ENCODE assay signal across 1 cellular context in the genomic region with DNA sequence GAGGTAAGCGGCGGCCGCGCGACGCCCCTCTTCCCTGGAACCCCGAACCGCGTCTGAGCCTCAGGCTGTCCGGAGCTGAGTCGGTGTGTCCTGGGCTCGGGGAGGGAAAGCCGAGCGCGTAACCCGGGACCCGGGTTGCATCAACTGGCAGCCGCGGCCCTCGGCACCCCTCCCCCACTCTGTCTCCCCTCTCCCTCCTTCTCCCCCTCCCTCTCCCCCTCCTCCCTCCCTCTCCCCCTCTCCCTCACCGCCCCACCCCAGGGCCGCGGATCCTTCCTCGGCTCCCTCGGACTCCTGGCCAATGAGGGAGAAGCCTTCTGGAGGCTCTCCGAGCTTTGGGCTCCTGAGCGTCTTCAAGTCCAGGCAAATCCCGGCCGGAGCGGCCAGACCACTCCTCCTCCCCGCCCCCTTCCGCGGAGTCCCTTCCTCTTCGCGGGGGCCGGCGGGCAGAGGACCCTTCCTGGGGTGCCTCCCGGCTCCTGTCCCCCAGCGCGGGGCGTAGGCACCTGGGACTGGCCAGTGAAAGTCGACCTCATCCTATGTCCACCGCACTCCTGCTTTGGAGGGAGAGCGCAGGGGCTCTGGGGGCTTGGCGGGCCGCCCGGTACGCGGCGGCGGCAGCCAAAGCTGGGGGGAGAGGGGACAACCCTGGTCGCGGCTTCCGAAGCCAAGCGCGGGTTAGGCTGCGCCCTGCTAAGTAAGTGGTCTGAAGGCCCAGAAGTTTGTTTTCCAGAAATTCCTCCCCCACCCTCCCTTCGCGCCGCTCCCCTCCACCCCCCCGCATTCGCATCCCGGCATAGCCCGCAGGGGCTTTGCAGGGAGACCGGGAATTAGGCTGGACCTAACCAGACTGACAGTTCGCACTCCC.
TF ChIP-seq lines count a peak whose summit lies in the region.

No MANE protein-coding gene starts in this region.

TF ChIP-seq in K562, 482 proteins besides CTCF, POLR2A, EP300 and RAD21 (continued from another document and continues in another):
- no peak for TF ChIP-seq CREB3L1 (IDR thresholded peaks at IDR 0.05; ENCODE audit: borderline replicate concordance, low read depth)
- no peak for TF ChIP-seq ZNF644 (tag; IDR thresholded peaks at IDR 0.05; ENCODE audit: low read depth)
- TF ChIP-seq ZNF79 (CRISPR knock-in tag; IDR thresholded peaks at IDR 0.05; ENCODE audit: low read depth) = no peak
- TF ChIP-seq OTX1 (CRISPR knock-in tag; IDR thresholded peaks at IDR 0.05) = no peak
- 0 out of 2 replicates have a peak, but pooled peaks have one; percentile 19 for TF ChIP-seq ATF3 (IDR thresholded peaks at IDR 0.05)
- no peak for TF ChIP-seq ATF3 (CRISPR knock-in tag; conservative IDR thresholded peaks at IDR 0.05)
- no peak for TF ChIP-seq ZNF280B (CRISPR knock-in tag; IDR thresholded peaks at IDR 0.05)
- TF ChIP-seq ZBTB12 (CRISPR knock-in tag; IDR thresholded peaks at IDR 0.05) = no peak
- TF ChIP-seq TRIM25 (IDR thresholded peaks at IDR 0.05; ENCODE audit: borderline replicate concordance) = no peak
- TF ChIP-seq CEBPZ (IDR thresholded peaks at IDR 0.05; ENCODE audit: borderline replicate concordance, low read depth, low read length) = no peak
- TF ChIP-seq FOXO4 (CRISPR knock-in tag; IDR thresholded peaks at IDR 0.05) = peak; percentile 62; the same call in 1 of the 2 replicates
- TF ChIP-seq POLR2AphosphoS2 (IDR thresholded peaks at IDR 0.05; ENCODE audit: low read length) = no peak
- TF ChIP-seq FOXJ3 (CRISPR knock-in tag; IDR thresholded peaks at IDR 0.05) = no peak
- TF ChIP-seq, protein P1, sequence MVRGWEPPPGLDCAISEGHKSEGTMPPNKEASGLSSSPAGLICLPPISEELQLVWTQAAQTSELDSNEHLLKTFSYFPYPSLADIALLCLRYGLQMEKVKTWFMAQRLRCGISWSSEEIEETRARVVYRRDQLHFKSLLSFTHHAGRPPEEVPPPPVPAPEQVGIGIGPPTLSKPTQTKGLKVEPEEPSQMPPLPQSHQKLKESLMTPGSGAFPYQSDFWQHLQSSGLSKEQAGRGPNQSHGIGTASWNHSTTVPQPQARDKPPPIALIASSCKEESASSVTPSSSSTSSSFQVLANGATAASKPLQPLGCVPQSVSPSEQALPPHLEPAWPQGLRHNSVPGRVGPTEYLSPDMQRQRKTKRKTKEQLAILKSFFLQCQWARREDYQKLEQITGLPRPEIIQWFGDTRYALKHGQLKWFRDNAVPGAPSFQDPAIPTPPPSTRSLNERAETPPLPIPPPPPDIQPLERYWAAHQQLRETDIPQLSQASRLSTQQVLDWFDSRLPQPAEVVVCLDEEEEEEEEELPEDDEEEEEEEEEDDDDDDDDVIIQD (CRISPR knock-in tag; IDR thresholded peaks at IDR 0.05) = no peak
- TF ChIP-seq E2F3 (CRISPR knock-in tag; IDR thresholded peaks at IDR 0.05) = no peak
- no peak for TF ChIP-seq POU5F1 (IDR thresholded peaks at IDR 0.05; ENCODE audit: borderline replicate concordance, low read depth, low read length, partially characterized antibody)
- TF ChIP-seq ZNF274 (IDR thresholded peaks at IDR 0.05; ENCODE audit: borderline replicate concordance, low read depth, low read length) = no peak
- peak; percentile 76 for TF ChIP-seq CEBPG (CRISPR knock-in tag; IDR thresholded peaks at IDR 0.05)
- TF ChIP-seq CEBPG (tag; conservative IDR thresholded peaks at IDR 0.05 in 1 of 2, IDR thresholded peaks at IDR 0.05 in 1 of 2) = peak in 1 of 2 experiments; percentile 61; a peak in 2 of 4 replicates
- TF ChIP-seq CBX1 (IDR thresholded peaks at IDR 0.05; ENCODE audit: low read depth) = no peak
- peak; percentile 99 for TF ChIP-seq PCBP1 (IDR thresholded peaks at IDR 0.05; ENCODE audit: low read depth, low read length, poor library complexity, severe bottlenecking)
- no peak for TF ChIP-seq CREB3 (tag; conservative IDR thresholded peaks at IDR 0.05; ENCODE audit: low read depth)
- peak; percentile 99 for TF ChIP-seq PCBP2 (IDR thresholded peaks at IDR 0.05; ENCODE audit: low read depth, low read length, poor library complexity, severe bottlenecking)
- TF ChIP-seq USF1 (CRISPR knock-in tag; IDR thresholded peaks at IDR 0.05) = no peak
- no peak for TF ChIP-seq KDM5B (IDR thresholded peaks at IDR 0.05; ENCODE audit: insufficient replicate concordance, low read depth, low read length)
- no peak for TF ChIP-seq HDAC6 (IDR thresholded peaks at IDR 0.05; ENCODE audit: low read depth, low read length)
- TF ChIP-seq ZNF212 (CRISPR knock-in tag; IDR thresholded peaks at IDR 0.05) = no peak
- TF ChIP-seq ZNF785 (CRISPR knock-in tag; IDR thresholded peaks at IDR 0.05) = no peak
- TF ChIP-seq SRSF3 (IDR thresholded peaks at IDR 0.05; ENCODE audit: insufficient read depth, low read length) = no peak; the same call in 1 of the 2 replicates
- TF ChIP-seq ZNF347 (CRISPR knock-in tag; IDR thresholded peaks at IDR 0.05; ENCODE audit: low read depth) = no peak
- no peak for TF ChIP-seq CBFB (CRISPR knock-in tag; IDR thresholded peaks at IDR 0.05)
- TF ChIP-seq RBM34 (IDR thresholded peaks at IDR 0.05; ENCODE audit: borderline replicate concordance, insufficient read depth, low read length) = no peak
- TF ChIP-seq, protein P2, sequence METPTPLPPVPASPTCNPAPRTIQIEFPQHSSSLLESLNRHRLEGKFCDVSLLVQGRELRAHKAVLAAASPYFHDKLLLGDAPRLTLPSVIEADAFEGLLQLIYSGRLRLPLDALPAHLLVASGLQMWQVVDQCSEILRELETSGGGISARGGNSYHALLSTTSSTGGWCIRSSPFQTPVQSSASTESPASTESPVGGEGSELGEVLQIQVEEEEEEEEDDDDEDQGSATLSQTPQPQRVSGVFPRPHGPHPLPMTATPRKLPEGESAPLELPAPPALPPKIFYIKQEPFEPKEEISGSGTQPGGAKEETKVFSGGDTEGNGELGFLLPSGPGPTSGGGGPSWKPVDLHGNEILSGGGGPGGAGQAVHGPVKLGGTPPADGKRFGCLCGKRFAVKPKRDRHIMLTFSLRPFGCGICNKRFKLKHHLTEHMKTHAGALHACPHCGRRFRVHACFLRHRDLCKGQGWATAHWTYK (CRISPR knock-in tag; IDR thresholded peaks at IDR 0.05) = no peak
- 0 out of 4 replicates have a peak, but pooled peaks of 1 of the 2 experiments have one; percentile 25 for TF ChIP-seq MAZ (CRISPR knock-in tag; conservative IDR thresholded peaks at IDR 0.05 in 1 of 2, IDR thresholded peaks at IDR 0.05 in 1 of 2)
- TF ChIP-seq ZNF165 (CRISPR knock-in tag; IDR thresholded peaks at IDR 0.05; ENCODE audit: borderline replicate concordance) = no peak
- no peak for TF ChIP-seq MTA3 (IDR thresholded peaks at IDR 0.05; ENCODE audit: borderline replicate concordance)
- TF ChIP-seq NFATC3 (IDR thresholded peaks at IDR 0.05) = no peak
- TF ChIP-seq NCOA2 (IDR thresholded peaks at IDR 0.05; ENCODE audit: partially characterized antibody in 2 of 2) = no peak
- no peak for TF ChIP-seq NEUROD1 (IDR thresholded peaks at IDR 0.05; ENCODE audit: borderline replicate concordance, low read depth, low read length, partially characterized antibody)
- no peak for TF ChIP-seq U2AF1 (optimal IDR thresholded peaks at IDR 0.05; ENCODE audit: low read depth, low read length)
- TF ChIP-seq SOX6 (IDR thresholded peaks at IDR 0.05) = no peak
- no peak for TF ChIP-seq ZNF695 (CRISPR knock-in tag; IDR thresholded peaks at IDR 0.05)
